Comparison of ENCODE assay signal across 24 cellular contexts in the genomic region with DNA sequence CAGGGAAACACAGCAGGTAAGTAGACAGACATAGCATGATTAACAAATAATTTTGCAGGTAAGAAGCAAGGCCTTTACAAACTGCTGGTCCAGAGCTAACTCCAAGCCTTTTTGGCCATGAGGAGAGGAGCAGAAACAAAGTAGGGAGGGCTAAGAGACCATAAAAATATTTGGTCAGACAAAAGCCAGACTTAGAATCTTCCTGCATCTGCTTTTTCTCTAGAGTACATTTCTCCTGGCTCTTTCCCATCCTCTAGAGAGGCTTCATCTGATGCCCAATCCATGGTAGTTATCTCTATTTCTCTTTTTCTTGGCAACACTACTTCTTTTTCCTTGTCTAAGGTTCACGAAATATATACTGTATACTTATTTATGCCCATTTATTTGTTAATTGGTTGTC.
DNase-seq lines count a peak whose midpoint lies in the region; ATAC-seq, FAIRE-seq and TF ChIP-seq lines count a peak whose summit lies in the region.
"Had no signal": no experiment of that assay in that cellular context is flagged by ENCODE, and none has a peak within 500 bp of the region (broad histone marks: within the 10 kb centered on the region; RNA-seq: fewer than 3 reads in every experiment).

No MANE protein-coding gene starts in this region.

- H3K36me3 Mint-ChIP-seq in Caco-2 (ENCODE audit: insufficient read depth, unreplicated experiment) (no peaks in the 10 kb centered on the region), nephron (ENCODE audit: low read depth) (no peaks in the 10 kb centered on the region), chondrocyte (ENCODE audit: low read depth) (no peaks in the 10 kb centered on the region)
- H3K36me3 Mint-ChIP-seq: CD14-positive monocyte; CD4-positive, alpha-beta memory T cell; CD4-positive, CD25-positive, alpha-beta regulatory T cell; CD8-positive, alpha-beta memory T cell had no signal

- H3K4me1 ChIP-seq in SK-N-SH (ENCODE audit: control insufficient read depth in 1 of 2, insufficient read depth in 2 of 2, low read depth in 1 of 2, low read length in 1 of 2) (peaks cover 0 to 12% of the 10 kb centered on the region in 2 experiments; a peak in 3 of 4 replicates), Caco-2 (peaks cover 13% of the 10 kb centered on the region), H1 (replicated peaks in 1 of 4; ENCODE audit: control insufficient read depth in 3 of 4, insufficient read depth in 4 of 4, low read length in 3 of 4) (no peaks in the 10 kb centered on the region)
- H3K4me1 ChIP-seq: A549, BLaER1 had no signal

- no peak overlapping the region for H4K8ac ChIP-seq in H1 (ENCODE audit: extremely low read depth, insufficient read depth, low read length)

- TF ChIP-seq EP300 in SK-N-SH (IDR thresholded peaks at IDR 0.05; ENCODE audit: borderline replicate concordance in 1 of 2, low read depth in 1 of 2, low read length in 1 of 2) (no peak), H1 (IDR thresholded peaks at IDR 0.05; ENCODE audit: borderline replicate concordance in 1 of 2, low read depth in 2 of 2, low read length in 2 of 2) (no peak)

- no peaks in the 10 kb centered on the region for H3K23me2 ChIP-seq in H1 (ENCODE audit: low read depth, low read length)

- POLR2A ChIA-PET in SK-N-SH (lab: Yijun Ruan, JAX) (no interaction called here), Caco-2 (lab: Charles Lee) (no interaction called here), H1 (lab: Charles Lee; ENCODE audit: partially characterized antibody) (no interaction called here)

- H3K4me3 ChIP-seq in SK-N-SH (ENCODE audit: low read depth in 2 of 2, low read length in 1 of 2) (no peak overlapping the region), Caco-2 (ENCODE audit: low read depth, low read length) (no peak overlapping the region), H1 (ENCODE audit: extremely low read depth in 1 of 4, insufficient read depth in 2 of 4, low read depth in 3 of 4, low read length in 4 of 4) (no peak overlapping the region)
- H3K4me3 ChIP-seq: A549, BLaER1 had no signal

- H3K14ac ChIP-seq in H1 (ENCODE audit: insufficient read length), result no peak overlapping the region

- H3K56ac ChIP-seq in H1 (replicated peaks; ENCODE audit: insufficient read length, low read depth, low read length), result no peak overlapping the region

- no peak for TF ChIP-seq POLR2A in H1 (IDR thresholded peaks at IDR 0.05; ENCODE audit: control extremely low read depth in 1 of 2, low read depth in 2 of 2, low read length in 2 of 2)

- no peak for DNase-seq in SK-N-SH
- DNase-seq in Caco-2, result no peak
- DNase-seq in H1 (ENCODE audit: low read depth in 1 of 2, low spot score in 2 of 2), result no peak
- no peak for DNase-seq in activated CD4-positive, CD25-positive, alpha-beta regulatory T cell treated with anti-CD3 and anti-CD28 coated beads, Interleukin-2, amount 50 U/mL, for 72 hours
- no peak for DNase-seq in AML-193 (lab: John Stamatoyannopoulos, UW)
- no peak for DNase-seq in chondrocyte (ENCODE audit: low spot score)
- DNase-seq: BE2C; C1 segment of cervical spinal cord; Calu3; CD4-positive, alpha-beta memory T cell; CD4-positive, CD25-positive, alpha-beta regulatory T cell; CD8-positive, alpha-beta memory T cell; COR-L47; DMS79 treated with DMSO at 0.1 percent for 48 hours; GF-D8 had no signal

- H3K9me3 ChIP-seq in SK-N-SH, result no peaks in the 10 kb centered on the region
- no peaks in the 10 kb centered on the region for H3K9me3 ChIP-seq in Caco-2
- no peaks in the 10 kb centered on the region for H3K9me3 ChIP-seq in H1 (ENCODE audit: insufficient read depth in 2 of 2, low read depth in 1 of 2, low read length in 1 of 2)
- H3K9me3 ChIP-seq: A549, BE2C, BLaER1 had no signal

- TF ChIP-seq RAD21 in SK-N-SH (IDR thresholded peaks at IDR 0.05; ENCODE audit: low read length), result no peak
- no peak for TF ChIP-seq RAD21 in H1 (IDR thresholded peaks at IDR 0.05 in 1 of 2, conservative IDR thresholded peaks at IDR 0.05 in 1 of 2; ENCODE audit: low read depth in 2 of 2, low read length in 2 of 2)

- H3K79me2 ChIP-seq in SK-N-SH (ENCODE audit: insufficient read depth) (no peaks in the 10 kb centered on the region), H1 (ENCODE audit: control insufficient read depth in 1 of 2, insufficient read depth in 2 of 2, low read length in 2 of 2) (no peaks in the 10 kb centered on the region)

- H3K4me1 Mint-ChIP-seq in Caco-2 (ENCODE audit: low read depth, unreplicated experiment) (peaks cover 7% of the 10 kb centered on the region), nephron (peaks cover 78% of the 10 kb centered on the region), chondrocyte (ENCODE audit: low read depth) (peaks cover 10% of the 10 kb centered on the region)
- H3K4me1 Mint-ChIP-seq: CD14-positive monocyte; CD4-positive, CD25-positive, alpha-beta regulatory T cell; CD8-positive, alpha-beta memory T cell had no signal

- no peak for ATAC-seq in SK-N-SH treated with all-trans-retinoic acid at 6 μM for 48 hours
- ATAC-seq: A549 had no signal

- TF ChIP-seq CTCF in SK-N-SH (IDR thresholded peaks at IDR 0.05), result no peak
- TF ChIP-seq CTCF in Caco-2 (IDR thresholded peaks at IDR 0.05; ENCODE audit: insufficient read depth in 1 of 2, low read depth in 1 of 2, low read length in 1 of 2, severe bottlenecking in 1 of 2, unreplicated experiment in 1 of 2), result no peak
- TF ChIP-seq CTCF in H1 (IDR thresholded peaks at IDR 0.05; ENCODE audit: control extremely low read depth in 1 of 3, insufficient read depth in 1 of 3, low read depth in 1 of 3, low read length in 3 of 3), result no peak
- no peak for TF ChIP-seq CTCF in nephron (IDR thresholded peaks at IDR 0.05; ENCODE audit: unreplicated experiment in 3 of 3)
- TF ChIP-seq CTCF in chondrocyte (IDR thresholded peaks at IDR 0.05), result no peak

- CTCF ChIA-PET in SK-N-SH (lab: Yijun Ruan, JAX), result no interaction called here
- CTCF ChIA-PET in Caco-2 (lab: Charles Lee), result no interaction called here
- CTCF ChIA-PET in H1 (lab: Charles Lee; ENCODE audit: partially characterized antibody), result interaction anchor here (0.5 to 1.5 kb wide), 4 partner anchors 8 to 78 kb away, joined by 3 read pairs; no protein-coding TSS in a partner anchor

- no peak overlapping the region for H2AK5ac ChIP-seq in H1 (ENCODE audit: low read depth, low read length)

- H4K5ac ChIP-seq in H1 (ENCODE audit: insufficient read length, low read depth, low read length), result no peak overlapping the region

- no peaks in the 10 kb centered on the region for H3K27me3 Mint-ChIP-seq in Caco-2 (ENCODE audit: insufficient read depth, unreplicated experiment)
- peaks cover 4% of the 10 kb centered on the region for H3K27me3 Mint-ChIP-seq in nephron (ENCODE audit: low read depth)
- no peaks in the 10 kb centered on the region for H3K27me3 Mint-ChIP-seq in chondrocyte (ENCODE audit: low read depth)
- H3K27me3 Mint-ChIP-seq: CD4-positive, alpha-beta memory T cell; CD4-positive, CD25-positive, alpha-beta regulatory T cell; CD8-positive, alpha-beta memory T cell had no signal

- H2AFZ ChIP-seq in SK-N-SH (ENCODE audit: low read depth), result no peak overlapping the region
- 0 out of 2 replicates have a peak overlapping the region, but pooled peaks have one; percentile 36 for H2AFZ ChIP-seq in H1 (ENCODE audit: low read length)

- FAIRE-seq in H1 (lab: Jason Lieb, UNC), result no peak
- FAIRE-seq: A549, G401.6, GM12891, GM18507 had no signal

- H3K27ac ChIP-seq in SK-N-SH (ENCODE audit: low read depth in 2 of 2, low read length in 1 of 2) (no peak overlapping the region), H1 (ENCODE audit: low read depth, low read length) (no peak overlapping the region)
- H3K27ac ChIP-seq: 22Rv1, A549, BLaER1 had no signal

- no peaks in the 10 kb centered on the region for H3K79me1 ChIP-seq in H1 (ENCODE audit: low read depth, low read length)

- no peak overlapping the region for H3K23ac ChIP-seq in H1 (ENCODE audit: insufficient read length)

- H3K9me2 ChIP-seq in SK-N-SH, result no peaks in the 10 kb centered on the region

- no peak overlapping the region for H2BK20ac ChIP-seq in H1 (ENCODE audit: low read length)

- no TSS peak for BruUV-seq in Caco-2 (replicated peaks; lab: Mats Ljungman, UMichigan)

- intact Hi-C loops in Caco-2 (cut with micrococcal nuclease; ENCODE audit: unreplicated experiment), result no loop called here

- H4K20me1 ChIP-seq in SK-N-SH (ENCODE audit: insufficient read depth) (no peaks in the 10 kb centered on the region), H1 (replicated peaks in 1 of 2; ENCODE audit: control insufficient read depth in 1 of 2, insufficient read depth in 2 of 2, low read length in 2 of 2) (no peaks in the 10 kb centered on the region)
- H4K20me1 ChIP-seq: BLaER1 had no signal

- no peak overlapping the region for H2BK5ac ChIP-seq in H1 (ENCODE audit: low read depth, low read length)

- H3K36me3 ChIP-seq in SK-N-SH (replicated peaks in 1 of 2; ENCODE audit: control insufficient read depth in 1 of 2, insufficient read depth in 2 of 2, low read length in 1 of 2) (no peaks in the 10 kb centered on the region), Caco-2 (ENCODE audit: control insufficient read depth, insufficient read depth, low read length) (no peaks in the 10 kb centered on the region), H1 (ENCODE audit: control insufficient read depth in 2 of 4, insufficient read depth in 4 of 4, low read length in 3 of 4) (no peaks in the 10 kb centered on the region)
- H3K36me3 ChIP-seq: BE2C, BLaER1 had no signal

- H4K91ac ChIP-seq in H1 (replicated peaks; ENCODE audit: insufficient read length, low read length), result no peak overlapping the region

- no peak overlapping the region for H2BK12ac ChIP-seq in H1 (ENCODE audit: low read depth, low read length)

- H2BK120ac ChIP-seq in H1 (replicated peaks; ENCODE audit: low read depth, low read length), result no peak overlapping the region

- H3K9ac ChIP-seq in SK-N-SH (no peak overlapping the region), H1 (replicated peaks in 1 of 4; ENCODE audit: extremely low read depth in 1 of 4, low read depth in 3 of 4, low read length in 3 of 4) (no peak overlapping the region)
- H3K9ac ChIP-seq: BLaER1 had no signal

- H3K9me3 Mint-ChIP-seq in Caco-2 (ENCODE audit: unreplicated experiment) (peaks cover 10% of the 10 kb centered on the region), nephron (no peaks in the 10 kb centered on the region), chondrocyte (ENCODE audit: low read depth) (no peaks in the 10 kb centered on the region)

- 14% methylated on average over 1 of the region's 1 CpG for WGBS in SK-N-SH (ENCODE audit: low lambda C conversion rate)
- 96% methylated on average over 1 of the region's 1 CpG; no CpG with 5 or more reads in 1 of the 2 experiments for WGBS in H1 (ENCODE audit: extremely low coverage in 1 of 2, insufficient coverage in 1 of 2, insufficient read length in 1 of 2, insufficient replicate concordance in 2 of 2, low coverage in 1 of 2, low lambda C conversion rate in 2 of 2, missing lambda C conversion rate in 1 of 2), 2 experiments

- H3K18ac ChIP-seq in H1 (ENCODE audit: extremely low read depth, low read length), result no peak overlapping the region

- H3K27me3 ChIP-seq in SK-N-SH (ENCODE audit: insufficient read depth) (no peaks in the 10 kb centered on the region), Caco-2 (replicated peaks; ENCODE audit: control insufficient read depth, insufficient read depth, low read length) (no peaks in the 10 kb centered on the region), H1 (replicated peaks in 1 of 4; ENCODE audit: control insufficient read depth in 3 of 4, extremely low read depth in 1 of 4, insufficient read depth in 3 of 4, low read length in 3 of 4) (no peaks in the 10 kb centered on the region)
- H3K27me3 ChIP-seq: BE2C, BLaER1 had no signal

- no peak overlapping the region for H3K4me2 ChIP-seq in SK-N-SH
- H3K4me2 ChIP-seq in H1 (ENCODE audit: insufficient read depth in 1 of 2, low read depth in 2 of 2, low read length in 2 of 2), result no peak overlapping the region
- H3K4me2 ChIP-seq: A549, BLaER1 had no signal

- no peak overlapping the region for H3K4ac ChIP-seq in H1 (replicated peaks; ENCODE audit: insufficient read length, low read depth, low read length)

- no peak overlapping the region for H3K4me3 Mint-ChIP-seq in Caco-2 (ENCODE audit: unreplicated experiment)
- H3K4me3 Mint-ChIP-seq in nephron, result no peak overlapping the region
- no peak overlapping the region for H3K4me3 Mint-ChIP-seq in chondrocyte (ENCODE audit: unreplicated experiment)
- H3K4me3 Mint-ChIP-seq: CD14-positive monocyte; CD4-positive, alpha-beta memory T cell; CD4-positive, CD25-positive, alpha-beta regulatory T cell; CD8-positive, alpha-beta memory T cell had no signal

- no peaks in the 10 kb centered on the region for H3F3A ChIP-seq in SK-N-SH (replicated peaks; ENCODE audit: insufficient read depth)

- no peak overlapping the region for H2BK15ac ChIP-seq in H1 (ENCODE audit: low read length)

- H3K27ac Mint-ChIP-seq in Caco-2 (ENCODE audit: unreplicated experiment) (peak overlapping the region; percentile 52), nephron (peak overlapping the region; percentile 49 to 91 (median 88)), chondrocyte (ENCODE audit: unreplicated experiment) (no peak overlapping the region)
- H3K27ac Mint-ChIP-seq: CD14-positive monocyte; CD4-positive, alpha-beta memory T cell; CD4-positive, CD25-positive, alpha-beta regulatory T cell; CD8-positive, alpha-beta memory T cell had no signal
